Comparison of ENCODE assay signal across 17 cellular contexts in genomic region chr4:187171731-187172339, GRCh38.
DNase-seq lines count a peak whose midpoint lies in the region; ATAC-seq and TF ChIP-seq lines count a peak whose summit lies in the region.
"Had no signal": no experiment of that assay in that cellular context is flagged by ENCODE, and none has a peak within 500 bp of the region (broad histone marks: within the 10 kb centered on the region; RNA-seq: fewer than 3 reads in every experiment).

No MANE protein-coding gene starts in this region.

- H3K36me3 ChIP-seq in OCI-LY1 (ENCODE audit: insufficient read depth, low read length) (no peaks in the 10 kb centered on the region), ascending aorta (no peaks in the 10 kb centered on the region)
- H3K36me3 ChIP-seq: thoracic aorta had no signal

- H3K27me3 Mint-ChIP-seq in osteocyte (ENCODE audit: unreplicated experiment) = no peaks in the 10 kb centered on the region

- no peak overlapping the region for H3K4me3 Mint-ChIP-seq in osteocyte (ENCODE audit: unreplicated experiment)
- H3K4me3 Mint-ChIP-seq: neural crest cell had no signal

- peak overlapping the region; percentile 87; the same call in 1 of the 2 replicates for H2AFZ ChIP-seq in OCI-LY1 (ENCODE audit: low read length)

- H3K27me3 ChIP-seq in OCI-LY1 (ENCODE audit: insufficient read depth, low read length) (no peaks in the 10 kb centered on the region), ascending aorta (no peaks in the 10 kb centered on the region)

- H3K9ac ChIP-seq in OCI-LY1 (ENCODE audit: low read length) = peak overlapping the region; percentile 29; the same call in 1 of the 2 replicates

- H4K20me1 ChIP-seq in OCI-LY1 (ENCODE audit: insufficient read depth, low read length) = no peaks in the 10 kb centered on the region

- intact Hi-C loops in ascending aorta (cut with DNase I) = no loop called here

- H3K27ac Mint-ChIP-seq in osteocyte (ENCODE audit: unreplicated experiment) = peak overlapping the region; percentile 86

- H3K27ac ChIP-seq in OCI-LY1 (ENCODE audit: low read depth, low read length, poor library complexity, severe bottlenecking) (peak overlapping the region; percentile 48), ascending aorta (no peak overlapping the region)
- H3K27ac ChIP-seq: thoracic aorta had no signal

- no peaks in the 10 kb centered on the region for H3K36me3 Mint-ChIP-seq in osteocyte (ENCODE audit: unreplicated experiment)

- TF ChIP-seq CTCF in OCI-LY1 (IDR thresholded peaks at IDR 0.05; ENCODE audit: low read length) = no peak
- TF ChIP-seq CTCF in osteocyte (IDR thresholded peaks at IDR 0.05) = no peak
- TF ChIP-seq CTCF in ascending aorta (IDR thresholded peaks at IDR 0.05) = no peak

- H3K4me3 ChIP-seq in OCI-LY1 (ENCODE audit: low read depth, low read length, poor library complexity, severe bottlenecking) (no peak overlapping the region), ascending aorta (no peak overlapping the region)
- H3K4me3 ChIP-seq: thoracic aorta had no signal

- no peaks in the 10 kb centered on the region for H3K9me3 Mint-ChIP-seq in osteocyte (ENCODE audit: unreplicated experiment)
- H3K9me3 Mint-ChIP-seq: neural crest cell had no signal

- H3K9me2 ChIP-seq in OCI-LY1 (ENCODE audit: low read depth, low read length) = no peaks in the 10 kb centered on the region

- H3K4me1 Mint-ChIP-seq in osteocyte (ENCODE audit: unreplicated experiment) = peaks cover 19% of the 10 kb centered on the region

- peak; percentile 8 for DNase-seq in EL
- DNase-seq in fibroblast of gingiva (ENCODE audit: low read depth) = peak; percentile 90
- DNase-seq in osteocyte (ENCODE audit: extremely low spot score, unreplicated experiment) = no peak
- DNase-seq in ascending aorta (ENCODE audit: low spot score in 2 of 2) = no peak
- DNase-seq in dermis blood vessel endothelial cell = no peak
- DNase-seq: activated CD4-positive, alpha-beta T cell treated with anti-CD3 and anti-CD28 coated beads, Interleukin-2, amount 50 U/mL, for 4 hours; GF-D8; hippocampal formation; kidney; NCI-H1436 treated with DMSO at 0.1 percent for 48 hours; NCI-H345; RPMI8226 had no signal

- peak overlapping the region; percentile 45; the same call in 1 of the 2 replicates for H3K4me2 ChIP-seq in OCI-LY1 (ENCODE audit: low read length)

- H3K79me2 ChIP-seq in OCI-LY1 (ENCODE audit: insufficient read depth, low read length) = no peaks in the 10 kb centered on the region

- ATAC-seq in HG03378 (IDR thresholded peaks at IDR 0.05; ENCODE audit: unreplicated experiment) = no peak
- ATAC-seq in GM19467 (IDR thresholded peaks at IDR 0.05; ENCODE audit: unreplicated experiment) = no peak

- H3K9me3 ChIP-seq in OCI-LY1 (ENCODE audit: low read length) (no peaks in the 10 kb centered on the region), ascending aorta (no peaks in the 10 kb centered on the region)
- H3K9me3 ChIP-seq: thoracic aorta had no signal

- no peaks in the 10 kb centered on the region for H3F3A ChIP-seq in OCI-LY1 (ENCODE audit: insufficient read depth, low read length)

- H3K4me1 ChIP-seq in OCI-LY1 (ENCODE audit: insufficient read depth, low read length, severe bottlenecking) (peaks cover 67% of the 10 kb centered on the region), ascending aorta (no peaks in the 10 kb centered on the region)

Comparison
In these comparisons a context has a peak if more than half of its experiments do, and no peak if none do; other contexts are left out.
1. DNase-seq: peak in EL (single experiment) and fibroblast of gingiva (single experiment); none in osteocyte (single experiment), ascending aorta (0 of 2) and dermis blood vessel endothelial cell (single experiment).